17 cellular contexts compared by ENCODE assay signal in the genomic region with DNA sequence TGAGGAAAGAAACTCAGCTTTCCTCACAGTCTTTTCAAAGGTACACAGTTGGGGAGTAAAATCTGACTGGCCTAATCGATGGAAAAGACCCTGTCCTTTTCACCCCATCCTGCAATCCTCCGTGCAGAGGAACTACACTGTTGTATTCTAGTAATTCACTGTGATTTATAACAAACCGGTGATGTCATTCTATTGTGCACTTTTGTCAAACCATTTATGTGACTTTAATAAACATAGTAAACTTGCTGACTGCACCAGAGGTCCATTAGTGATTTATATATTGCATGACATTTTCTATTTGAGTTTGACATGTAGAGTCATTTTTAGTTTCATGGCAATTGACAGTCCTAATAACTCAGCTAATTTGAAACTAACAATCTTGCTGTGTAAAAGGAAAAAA.
"Had no signal": no experiment of that assay in that cellular context is flagged by ENCODE, and none has a peak within 500 bp of the region (broad histone marks: within the 10 kb centered on the region; RNA-seq: fewer than 3 reads in every experiment).

No MANE protein-coding gene starts in this region.

- H3K27ac Mint-ChIP-seq: activated CD8-positive, alpha-beta T cell treated with anti-CD3 and anti-CD28 coated beads, Interleukin-2, amount 10 ng/mL, durations not matched to agents 7 days and 5 days; activated naive CD4-positive, alpha-beta T cell treated with anti-CD3 and anti-CD28 coated beads, Interleukin-2, amount 10 ng/mL, durations not matched to agents 7 days and 5 days; activated T-helper 2 cell treated with anti-CD3 and anti-CD28 coated beads, Interferon-gamma antibody, Interleukin-2, Interleukin-4, amounts not matched to agents 10 μg/mL and 5 μg/mL and 100 μg/mL, durations not matched to agents 14 hours and 24 hours and 36 hours; dendritic cell treated with granulocyte-macrophage colony-stimulating factor and Interleukin-4, amounts not matched to agents 40 ng/mL and 50 ng/mL, for 4 days; mesothelial cell of epicardium; WTC11 had no signal

- H3K4me1 Mint-ChIP-seq: mesothelial cell of epicardium had no signal

- H3K4me3 ChIP-seq: ascending aorta, breast epithelium, pancreas, transverse colon had no signal

- H3K36me3 ChIP-seq: breast epithelium had no signal

- H3K27ac ChIP-seq: ascending aorta, breast epithelium, pancreas, transverse colon had no signal

- H3K27me3 Mint-ChIP-seq: activated naive CD4-positive, alpha-beta T cell treated with anti-CD3 and anti-CD28 coated beads, Interleukin-2, amount 10 ng/mL, durations not matched to agents 7 days and 5 days; dendritic cell treated with granulocyte-macrophage colony-stimulating factor and Interleukin-4, amounts not matched to agents 40 ng/mL and 50 ng/mL, for 4 days; effector memory CD8-positive, alpha-beta T cell had no signal

- H3K9me3 Mint-ChIP-seq: activated naive CD4-positive, alpha-beta T cell treated with anti-CD3 and anti-CD28 coated beads, Interleukin-2, amount 10 ng/mL, durations not matched to agents 7 days and 5 days; activated T-helper 2 cell treated with anti-CD3 and anti-CD28 coated beads, Interferon-gamma antibody, Interleukin-2, Interleukin-4, amounts not matched to agents 10 μg/mL and 5 μg/mL and 100 μg/mL, durations not matched to agents 14 hours and 24 hours and 36 hours; dendritic cell treated with granulocyte-macrophage colony-stimulating factor and Interleukin-4, amounts not matched to agents 40 ng/mL and 50 ng/mL, for 4 days; effector memory CD8-positive, alpha-beta T cell; mesothelial cell of epicardium; WTC11 had no signal

- DNase-seq: activated CD4-positive, alpha-beta T cell treated with anti-CD3 and anti-CD28 coated beads for 48 hours; activated CD8-positive, alpha-beta T cell treated with anti-CD3 and anti-CD28 coated beads, Interleukin-2, amount 10 ng/mL, durations not matched to agents 7 days and 5 days; activated naive CD4-positive, alpha-beta T cell treated with anti-CD3 and anti-CD28 coated beads, Interleukin-2, amount 10 ng/mL, durations not matched to agents 7 days and 5 days; cerebellar nuclear complex; effector memory CD8-positive, alpha-beta T cell; foreskin melanocyte; pancreas; stimulated activated CD4-positive, alpha-beta T cell treated with anti-CD3 and anti-CD28 coated beads, Interleukin-4, amount 100 ng/mL, for 24 hours; stimulated activated naive CD4-positive, alpha-beta T cell treated with Interleukin-2 at 50 U/mL for 16 hours; substantia nigra; transverse colon had no signal

- H3K9me3 ChIP-seq: ascending aorta, breast epithelium, pancreas, transverse colon had no signal

- H3K4me3 Mint-ChIP-seq: activated CD8-positive, alpha-beta T cell treated with anti-CD3 and anti-CD28 coated beads, Interleukin-2, amount 10 ng/mL, durations not matched to agents 7 days and 5 days; activated naive CD4-positive, alpha-beta T cell treated with anti-CD3 and anti-CD28 coated beads, Interleukin-2, amount 10 ng/mL, durations not matched to agents 7 days and 5 days; dendritic cell treated with granulocyte-macrophage colony-stimulating factor and Interleukin-4, amounts not matched to agents 40 ng/mL and 50 ng/mL, for 4 days; effector memory CD8-positive, alpha-beta T cell; mesothelial cell of epicardium; WTC11 had no signal

- H3K27me3 ChIP-seq: ascending aorta, breast epithelium, pancreas, transverse colon had no signal

- ATAC-seq: activated CD8-positive, alpha-beta T cell treated with anti-CD3 and anti-CD28 coated beads, Interleukin-2, amount 10 ng/mL, durations not matched to agents 7 days and 5 days; effector memory CD8-positive, alpha-beta T cell; pancreas; WTC11 had no signal
